Comparison of ENCODE assay signal across 9 cellular contexts in genomic region chr11:60951909-60952741, GRCh38. TPM values are rescaled to one million over a fixed set of nuclear protein-coding genes. Genes with fewer than 3 reads are reported as not detected.
A peak's percentile ranks its signal among the peaks of the same experiment; 100 is the strongest.
DNase-seq lines count a peak whose midpoint lies in the region; ATAC-seq and TF ChIP-seq lines count a peak whose summit lies in the region.
"Had no signal": no experiment of that assay in that cellular context is flagged by ENCODE, and none has a peak within 500 bp of the region (broad histone marks: within the 10 kb centered on the region; RNA-seq: fewer than 3 reads in every experiment).

Gene SLC15A3, minus strand, starts transcription at chr11:60952176. Its CDS starts 625 bp downstream, at chr11:60951551.

- peak within 1 kb of the TSS; percentile 90 for H3K23ac ChIP-seq in neuronal stem cell (ENCODE audit: low read depth, low read length, poor library complexity)

- WGBS in neuronal stem cell (ENCODE audit: extremely low coverage in 2 of 2, insufficient read length in 2 of 2, insufficient replicate concordance in 1 of 2), 2 donors, result no CpG with 5 or more reads among the region's 22 CpGs

- H3K4me2 ChIP-seq in neuronal stem cell (ENCODE audit: insufficient read depth, low read length, poor library complexity, severe bottlenecking), result peak within 1 kb of the TSS; percentile 60

- DNase-seq in EH (ENCODE audit: low read depth) (peak; percentile 67), HL-60 (ENCODE audit: low read depth in 1 of 2, low spot score in 1 of 2) (peak; percentile 58 to 92), germinal center (ENCODE audit: low spot score) (peak; percentile 86), neuronal stem cell (ENCODE audit: low spot score) (no peak), NCI-H526 treated with DMSO at 0.1 percent for 48 hours (lab: John Stamatoyannopoulos, UW) (no peak), G401 (ENCODE audit: low spot score) (no peak)
- peak; percentile 62 for DNase-seq in activated CD8-positive, alpha-beta memory T cell treated with anti-CD3 and anti-CD28 coated beads, Interleukin-2, amount 50 U/mL, for 48 hours

- peak within 1 kb of the TSS; percentile 97 for H2BK12ac ChIP-seq in neuronal stem cell (ENCODE audit: low read length)

- H2BK5ac ChIP-seq in neuronal stem cell (ENCODE audit: low read length), result peak within 1 kb of the TSS; percentile 85

- H2BK120ac ChIP-seq in neuronal stem cell (ENCODE audit: low read depth, low read length), result peak within 1 kb of the TSS; percentile 95

- H3K14ac ChIP-seq in neuronal stem cell (ENCODE audit: low read length), result peak within 1 kb of the TSS; percentile 63

- in situ Hi-C loops in G401 (cut with HindIII; ENCODE audit: low sequenced_read_pairs), result no loop called here

- ATAC-seq in GM21360 (IDR thresholded peaks at IDR 0.05; ENCODE audit: unreplicated experiment), result peak; percentile 53

- H4K8ac ChIP-seq in neuronal stem cell (ENCODE audit: low read depth, low read length), result peak within 1 kb of the TSS; percentile 99

- no peaks in the 10 kb centered on the region for H3K9me3 ChIP-seq in neuronal stem cell (replicated peaks in 1 of 2; ENCODE audit: control insufficient read depth in 2 of 2, insufficient read depth in 1 of 2, low read depth in 1 of 2, low read length in 2 of 2)

- peak within 1 kb of the TSS; percentile 88 for H2BK15ac ChIP-seq in neuronal stem cell (ENCODE audit: low read length)

- no peaks in the 10 kb centered on the region for H3K36me3 ChIP-seq in neuronal stem cell (replicated peaks in 1 of 2; ENCODE audit: control insufficient read depth in 2 of 2, insufficient read depth in 2 of 2, low read length in 2 of 2)

- H3K18ac ChIP-seq in neuronal stem cell (ENCODE audit: low read length), result peak within 1 kb of the TSS; percentile 99

- TF ChIP-seq CTCF in HL-60 (IDR thresholded peaks at IDR 0.05; ENCODE audit: insufficient read depth, low read length), result no peak

- peaks cover 19 to 21% of the 10 kb centered on the region in 2 donors for H3K4me1 ChIP-seq in neuronal stem cell (ENCODE audit: control insufficient read depth in 2 of 2, insufficient read depth in 1 of 2, low read depth in 1 of 2, low read length in 2 of 2)

- H3K27ac ChIP-seq in HL-60 (replicated peaks), result peak within 1 kb of the TSS; percentile 64
- peak within 1 kb of the TSS; percentile 61 for H3K27ac ChIP-seq in neuronal stem cell (replicated peaks; ENCODE audit: low read length)
- H3K27ac ChIP-seq: VCaP had no signal

- H3K4ac ChIP-seq in neuronal stem cell (ENCODE audit: low read length), result peak within 1 kb of the TSS; percentile 94

- H3K4me3 ChIP-seq in HL-60 (replicated peaks; ENCODE audit: insufficient read depth, low read length) (peak within 1 kb of the TSS; percentile 36), neuronal stem cell (ENCODE audit: low read length in 2 of 2) (peak within 1 kb of the TSS; percentile 38 to 76)

- peak within 1 kb of the TSS; percentile 96 for H4K91ac ChIP-seq in neuronal stem cell (ENCODE audit: low read depth, low read length, poor library complexity)

- H2AK5ac ChIP-seq in neuronal stem cell (ENCODE audit: low read depth, low read length), result peak within 1 kb of the TSS; percentile 92

- H3K27me3 ChIP-seq in HL-60 (ENCODE audit: insufficient read depth, poor library complexity, severe bottlenecking), result peaks cover 30% of the 10 kb centered on the region
- peaks cover 2 to 17% (median 3%) of the 10 kb centered on the region in 3 experiments for H3K27me3 ChIP-seq in neuronal stem cell (ENCODE audit: control insufficient read depth in 3 of 3, insufficient read depth in 3 of 3, low read depth in 1 of 3, low read length in 3 of 3)

- peak within 1 kb of the TSS; percentile 79 for H2AFZ ChIP-seq in neuronal stem cell (ENCODE audit: low read length)

- H3K9ac ChIP-seq in neuronal stem cell (ENCODE audit: low read depth, low read length, poor library complexity), result peak within 1 kb of the TSS; percentile 83

- H3K79me1 ChIP-seq in neuronal stem cell (ENCODE audit: low read depth, low read length), result peaks cover 2% of the 10 kb centered on the region

RNA-seq across cellular contexts. Expression of gene SLC15A3, which starts in this region (rescaled TPM):
- 44.3 TPM for polyA plus RNA-seq in neuronal stem cell (2013, experiment 1 of 2)
- 45.8 TPM for polyA plus RNA-seq in neuronal stem cell (2013, experiment 2 of 2)
- 0.55 TPM in 1 of 2 replicates, not detected in the other for total RNA-seq in G401 (2014; rRNA removed; shearing (Covaris generic))

Comparison
In these comparisons a context has a peak if more than half of its experiments do, and no peak if none do; other contexts are left out.
1. DNase-seq: peak in EH (single experiment), HL-60 (2 of 2), activated CD8-positive, alpha-beta memory T cell treated with anti-CD3 and anti-CD28 coated beads, Interleukin-2, amount 50 U/mL, for 48 hours (single experiment) and germinal center (single experiment); none in neuronal stem cell (single experiment), NCI-H526 treated with DMSO at 0.1 percent for 48 hours (single experiment) and G401 (single experiment).